Comparison of ENCODE assay signal across 21 cellular contexts in the genomic region with DNA sequence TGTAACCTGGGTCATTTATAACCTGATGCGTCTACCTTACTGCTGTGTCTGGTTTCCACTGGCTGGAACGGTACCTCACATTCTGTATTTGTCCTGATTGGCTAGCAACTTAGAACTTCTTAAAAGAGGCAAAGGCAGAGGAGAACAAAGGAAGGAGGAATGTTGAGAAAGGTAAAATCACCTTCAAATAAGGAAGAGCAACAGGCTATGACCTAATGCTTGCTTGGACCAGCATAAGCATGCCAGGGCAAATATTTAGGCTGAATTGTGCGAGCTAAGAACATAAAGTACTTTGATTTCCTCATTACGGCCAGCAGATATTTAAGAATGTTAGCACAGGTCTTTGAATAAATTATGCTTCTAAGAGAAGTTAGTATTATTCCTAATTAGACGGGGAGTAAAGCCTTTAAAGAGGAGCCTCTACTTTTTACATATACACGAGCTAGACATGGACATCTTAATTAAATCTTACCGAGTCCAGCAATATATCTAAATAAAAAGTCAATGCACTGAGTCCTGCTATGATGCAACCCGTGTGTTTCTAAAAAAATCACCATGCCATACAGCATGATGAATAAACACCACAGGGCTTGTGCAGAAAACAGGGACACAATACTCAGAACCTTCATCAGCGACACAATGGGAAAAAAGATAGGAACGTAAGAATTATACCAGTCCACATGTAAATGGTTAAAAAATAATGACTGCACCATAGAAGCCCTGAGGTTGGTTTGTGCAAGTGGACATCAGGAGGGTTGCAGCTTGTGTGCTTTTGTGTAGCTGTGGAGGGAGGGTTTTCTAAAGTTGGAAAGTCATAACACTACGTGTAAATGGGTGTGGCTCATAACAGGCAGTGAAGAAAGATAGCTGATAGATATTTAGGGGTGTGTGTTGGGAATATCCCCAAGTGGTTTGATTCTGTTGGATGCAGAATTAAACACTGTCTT. TPM values are rescaled to one million over a fixed set of nuclear protein-coding genes. Genes with fewer than 3 reads are reported as not detected.
DNase-seq lines count a peak whose midpoint lies in the region; ATAC-seq, FAIRE-seq and TF ChIP-seq lines count a peak whose summit lies in the region.
"Had no signal": no experiment of that assay in that cellular context is flagged by ENCODE, and none has a peak within 500 bp of the region (broad histone marks: within the 10 kb centered on the region; RNA-seq: fewer than 3 reads in every experiment).

No MANE protein-coding gene starts in this region.

- TF ChIP-seq CTCF in K562 (IDR thresholded peaks at IDR 0.05 in 2 of 3, conservative IDR thresholded peaks at IDR 0.05 in 1 of 3; ENCODE audit: insufficient read depth in 2 of 3, low read depth in 1 of 3, low read length in 3 of 3) (no peak), esophagus squamous epithelium (IDR thresholded peaks at IDR 0.05) (no peak)

- peaks cover 30% of the 10 kb centered on the region for H3K79me2 ChIP-seq in K562 (ENCODE audit: control insufficient read depth, insufficient read depth, low read length)

- TF ChIP-seq RAD21 in K562 (CRISPR knock-in tag; conservative IDR thresholded peaks at IDR 0.05 in 1 of 2, IDR thresholded peaks at IDR 0.05 in 1 of 2) = no peak

- no peak overlapping the region for H3K4me2 ChIP-seq in K562 (ENCODE audit: insufficient read depth, low read length)
- H3K4me2 ChIP-seq: neural progenitor cell, SK-N-SH had no signal

- H3K4me1 ChIP-seq in HUES6 (ENCODE audit: control insufficient read depth, insufficient read depth, low read length) (no peaks in the 10 kb centered on the region), K562 (replicated peaks in 1 of 2; ENCODE audit: control insufficient read depth in 2 of 2, insufficient read depth in 2 of 2, low read length in 2 of 2) (peaks cover 0 to 7% of the 10 kb centered on the region in 2 experiments; a peak in 3 of 5 replicates), esophagus squamous epithelium (peaks cover 0 to 30% (median 0%) of the 10 kb centered on the region in 3 donors), urinary bladder (ENCODE audit: insufficient read depth) (no peaks in the 10 kb centered on the region), small intestine (ENCODE audit: control insufficient read depth in 2 of 2, insufficient read depth in 1 of 2, low read depth in 1 of 2, low read length in 1 of 2) (no peaks in the 10 kb centered on the region)
- H3K4me1 ChIP-seq: Caco-2, neural progenitor cell had no signal

- H3K27ac ChIP-seq in HUES6 (ENCODE audit: low read depth, low read length) = 0 out of 2 replicates have a peak overlapping the region, but pooled peaks have one; percentile 15
- no peak overlapping the region; the same call in 2 of the 3 replicates for H3K27ac ChIP-seq in K562 (ENCODE audit: extremely low read depth, low read depth, low read length)
- peak overlapping the region; percentile 44 to 74 (median 62) for H3K27ac ChIP-seq in esophagus squamous epithelium
- H3K27ac ChIP-seq in urinary bladder (ENCODE audit: low read depth) = peak overlapping the region; percentile 50
- H3K27ac ChIP-seq in small intestine (ENCODE audit: low read depth in 1 of 2, low read length in 1 of 2) = no peak overlapping the region
- H3K27ac ChIP-seq: left ventricle myocardium inferior, neural progenitor cell, WERI-Rb-1 had no signal

- in situ Hi-C loops in K562 (cut with MboI) = no loop called here

- DNase-seq in K562 (ENCODE audit: extremely low read depth in 1 of 4, low spot score in 3 of 4) = no peak
- no peak for DNase-seq in esophagus squamous epithelium (lab: John Stamatoyannopoulos, UW)
- DNase-seq in small intestine = no peak
- no peak for DNase-seq in activated CD4-positive, alpha-beta T cell treated with anti-CD3 and anti-CD28 coated beads for 1 hour
- DNase-seq in NCI-H2029 treated with DMSO at 0.1 percent for 48 hours (lab: John Stamatoyannopoulos, UW) = no peak
- DNase-seq: activated CD4-positive, alpha-beta memory T cell treated with anti-CD3 and anti-CD28 coated beads for 36 hours; activated T-cell treated with anti-CD3 and anti-CD28 coated beads for 4 hours; Caco-2; DND-41; immature natural killer cell; left ventricle myocardium inferior; NCI-H1417 treated with DMSO at 0.1 percent for 48 hours; NCI-H510A treated with DMSO at 0.1 percent for 48 hours; posterior cingulate gyrus; SK-N-SH; WERI-Rb-1 had no signal

- 77% methylated on average over 11 of the region's 11 CpGs for WGBS in K562 (ENCODE audit: insufficient coverage, low coverage, missing lambda C conversion rate)
- 44 to 58% methylated on average over 11 of the region's 11 CpGs for WGBS in esophagus squamous epithelium, 2 donors
- WGBS in urinary bladder = 84% methylated on average over 11 of the region's 11 CpGs
- 88 to 90% (median 90%) methylated on average over 11 of the region's 11 CpGs for WGBS in small intestine, 3 donors

- H3K9me1 ChIP-seq in K562 (ENCODE audit: control insufficient read depth, insufficient read depth, low read length) = no peaks in the 10 kb centered on the region

- ATAC-seq in K562 = peak; percentile 70
- ATAC-seq: GM12878 had no signal

- TF ChIP-seq EP300 in K562 (IDR thresholded peaks at IDR 0.05; ENCODE audit: low read length) = no peak

- H3K9me3 ChIP-seq in HUES6 (ENCODE audit: control insufficient read depth, insufficient read depth, low read depth, low read length) (no peaks in the 10 kb centered on the region), K562 (replicated peaks; ENCODE audit: control insufficient read depth, insufficient read depth, low read depth, low read length) (no peaks in the 10 kb centered on the region), esophagus squamous epithelium (no peaks in the 10 kb centered on the region), small intestine (ENCODE audit: control insufficient read depth, low read depth) (no peaks in the 10 kb centered on the region)
- H3K9me3 ChIP-seq: Caco-2, left ventricle myocardium inferior, SK-N-SH had no signal

- TF ChIP-seq POLR2A in K562 (conservative IDR thresholded peaks at IDR 0.05) (no peak), esophagus squamous epithelium (IDR thresholded peaks at IDR 0.05) (no peak)

- H3K36me3 ChIP-seq in HUES6 (ENCODE audit: control insufficient read depth, insufficient read depth, low read length) = peaks cover 80% of the 10 kb centered on the region
- peaks cover 70% of the 10 kb centered on the region; the same call in 2 of the 3 replicates for H3K36me3 ChIP-seq in K562 (ENCODE audit: control insufficient read depth, insufficient read depth, low read length)
- peaks cover 4 to 70% (median 4%) of the 10 kb centered on the region in 3 donors for H3K36me3 ChIP-seq in esophagus squamous epithelium
- H3K36me3 ChIP-seq in urinary bladder (ENCODE audit: insufficient read depth) = peaks cover 2% of the 10 kb centered on the region
- peaks cover 6 to 10% of the 10 kb centered on the region in 2 donors for H3K36me3 ChIP-seq in small intestine (ENCODE audit: control insufficient read depth in 2 of 2, insufficient read depth in 2 of 2, low read length in 2 of 2)

- no peak overlapping the region for H2AFZ ChIP-seq in K562 (ENCODE audit: low read depth, low read length)
- H2AFZ ChIP-seq: neural progenitor cell had no signal

- CTCF ChIA-PET in K562 (lab: Yijun Ruan, JAX; ENCODE audit: low intra/inter-chr PET ratio) = no interaction called here

- POLR2A ChIA-PET in K562 (lab: Yijun Ruan, JAX) = no interaction called here

- no TSS peak for BruUV-seq in K562 (replicated peaks; lab: Mats Ljungman, UMichigan)

- H3K4me3 ChIP-seq in HUES6 (ENCODE audit: low read depth, low read length) (no peak overlapping the region), K562 (no peak overlapping the region), esophagus squamous epithelium (no peak overlapping the region), urinary bladder (ENCODE audit: low read depth, low read length) (no peak overlapping the region), small intestine (ENCODE audit: low read depth in 1 of 2, low read length in 2 of 2) (no peak overlapping the region)
- H3K4me3 ChIP-seq: GM12878, left ventricle myocardium inferior, neural progenitor cell had no signal

- H4K20me1 ChIP-seq in K562 (replicated peaks; ENCODE audit: control insufficient read depth, insufficient read depth, low read length) = no peaks in the 10 kb centered on the region; the same call in 1 of the 2 replicates

- FAIRE-seq in K562 (lab: Jason Lieb, UNC) = peak; percentile 42
- FAIRE-seq in small intestine (lab: Jason Lieb, UNC) = no peak
- FAIRE-seq: endometrium, GM12878 had no signal

- no peak overlapping the region for H3K9ac ChIP-seq in HUES6 (ENCODE audit: low read length)
- H3K9ac ChIP-seq in K562 (ENCODE audit: insufficient read depth in 1 of 2, low read depth in 2 of 2, low read length in 2 of 2) = no peak overlapping the region
- H3K9ac ChIP-seq: neural progenitor cell, SK-N-SH had no signal

- intact Hi-C loops in K562 (cut with micrococcal nuclease) (no loop called here), esophagus squamous epithelium (cut with DNase I) (no loop called here)

- H3K27me3 ChIP-seq in HUES6 (ENCODE audit: control insufficient read depth, insufficient read depth, low read length) (no peaks in the 10 kb centered on the region), K562 (ENCODE audit: control insufficient read depth in 2 of 2, insufficient read depth in 2 of 2, low read length in 2 of 2) (no peaks in the 10 kb centered on the region), esophagus squamous epithelium (no peaks in the 10 kb centered on the region), small intestine (ENCODE audit: control insufficient read depth in 2 of 2, insufficient read depth in 2 of 2, low read length in 2 of 2) (no peaks in the 10 kb centered on the region)
- H3K27me3 ChIP-seq: neural progenitor cell had no signal

RNA-seq across cellular contexts. Expression of a gene that starts 14.2 kb away (rescaled TPM):
- 162 and 401 TPM in 2 replicates for total RNA-seq in K562 (2011; cell fraction: chromatin; rRNA removed; ENCODE audit: low replicate concordance)
- total RNA-seq in K562 (2011; cell fraction: nucleolus; rRNA removed) = 89.9 and 107 TPM in 2 replicates
- 233 and 405 TPM in 2 replicates for total RNA-seq in K562 (2011; cell fraction: nucleoplasm; rRNA removed)
- 132 and 145 TPM in 2 replicates for total RNA-seq in K562 (2014; rRNA removed)
- total RNA-seq in K562 (2014; rRNA removed; fragmentation: Illumina TruSeq; extraction: Trizol) = 169 and 197 TPM in 2 replicates
- total RNA-seq in K562 (2015; rRNA removed; fragmentation: Illumina TruSeq; extraction: Trizol) = 149 and 166 TPM in 2 replicates
- total RNA-seq in K562 (2021) = 144 and 162 TPM in 2 replicates
- 271 and 367 TPM in 2 replicates for polyA plus RNA-seq in K562 (2011; rRNA removed)
- 90.2 and 172 TPM in 2 replicates for polyA plus RNA-seq in K562 (2011; cell fraction: cytosol; rRNA removed)
- 157 and 224 TPM in 2 replicates for polyA plus RNA-seq in K562 (2011; cell fraction: nucleus; rRNA removed)
- 139 and 187 TPM in 2 replicates for polyA plus RNA-seq in K562 (2012)
- 232 and 235 TPM in 2 replicates for polyA plus RNA-seq in K562 (2014; fragmentation: Illumina TruSeq; extraction: Trizol)
- polyA plus RNA-seq in K562 (2014; fragmentation: Nextera tagmentation; extraction: Ambion mirVana) = 100 to 1,000 TPM; 121 to 201 TPM
- 164 and 179 TPM in 2 replicates for polyA plus RNA-seq in K562 (2014; rRNA removed)
- polyA minus RNA-seq in K562 (2011; rRNA and poly(A)+ RNA removed) = 260 and 291 TPM in 2 replicates
- 84.3 and 90.8 TPM in 2 replicates for polyA minus RNA-seq in K562 (2011; cell fraction: cytosol; rRNA and poly(A)+ RNA removed)
- polyA minus RNA-seq in K562 (2011; cell fraction: nucleus; rRNA and poly(A)+ RNA removed) = 82.0 and 123 TPM in 2 replicates
- total RNA-seq in esophagus squamous epithelium = 100 to 1,000 TPM in 3 of 4 donors, 10 to 100 TPM in 1; 95.9 to 236 (median 185) TPM
- total RNA-seq in urinary bladder = 677 TPM
- 236 TPM for polyA plus RNA-seq in urinary bladder
- 100 to 1,000 TPM; 112 to 171 (median 125) TPM for polyA plus RNA-seq in small intestine

RNA-seq across cellular contexts. Expression of a gene that starts 14.5 kb away (rescaled TPM):
- 614 and 791 TPM in 2 replicates for total RNA-seq in K562 (2011; cell fraction: chromatin; rRNA removed; ENCODE audit: low replicate concordance)
- 306 TPM in 2 replicates for total RNA-seq in K562 (2011; cell fraction: nucleolus; rRNA removed)
- 325 and 335 TPM in 2 replicates for total RNA-seq in K562 (2011; cell fraction: nucleoplasm; rRNA removed)
- total RNA-seq in K562 (2014; rRNA removed) (254 and 333 TPM in 2 replicates), K562 (2014; rRNA removed; fragmentation: Illumina TruSeq; extraction: Trizol) (123 and 130 TPM in 2 replicates), K562 (2015; rRNA removed; fragmentation: Illumina TruSeq; extraction: Trizol) (163 and 180 TPM in 2 replicates), K562 (2021) (221 and 223 TPM in 2 replicates), esophagus squamous epithelium (100 to 1,000 TPM; 239 to 310 (median 273) TPM), urinary bladder (588 TPM)
- polyA plus RNA-seq in K562 (2011; rRNA removed) (106 and 166 TPM in 2 replicates), K562 (2014; fragmentation: Illumina TruSeq; extraction: Trizol) (240 and 378 TPM in 2 replicates), K562 (2014; fragmentation: Nextera tagmentation; extraction: Ambion mirVana) (10 to 100 TPM; 24.4 to 68.4 TPM), K562 (2014; rRNA removed) (111 and 146 TPM in 2 replicates), urinary bladder (199 TPM), small intestine (100 to 1,000 TPM; 136 to 193 (median 150) TPM)
- 115 and 144 TPM in 2 replicates for polyA plus RNA-seq in K562 (2011; cell fraction: cytosol; rRNA removed)
- polyA plus RNA-seq in K562 (2011; cell fraction: nucleus; rRNA removed) = 272 and 310 TPM in 2 replicates
- polyA plus RNA-seq in K562 (2012) = 126 and 183 TPM in 2 replicates
- polyA minus RNA-seq in K562 (2011; rRNA and poly(A)+ RNA removed) = 213 and 275 TPM in 2 replicates
- 161 and 189 TPM in 2 replicates for polyA minus RNA-seq in K562 (2011; cell fraction: cytosol; rRNA and poly(A)+ RNA removed)
- 111 and 215 TPM in 2 replicates for polyA minus RNA-seq in K562 (2011; cell fraction: nucleus; rRNA and poly(A)+ RNA removed)

RNA-seq across cellular contexts. Expression of a gene that starts 26.1 kb away (rescaled TPM):
- total RNA-seq in K562 (2011; cell fraction: chromatin; rRNA removed; ENCODE audit: low replicate concordance) = 47.3 and 56.4 TPM in 2 replicates
- 21.8 and 22.8 TPM in 2 replicates for total RNA-seq in K562 (2011; cell fraction: nucleolus; rRNA removed)
- total RNA-seq in K562 (2011; cell fraction: nucleoplasm; rRNA removed) = 34.2 and 47.6 TPM in 2 replicates
- total RNA-seq in K562 (2014; rRNA removed) = 16.0 and 17.1 TPM in 2 replicates
- total RNA-seq in K562 (2014; rRNA removed; fragmentation: Illumina TruSeq; extraction: Trizol) = 25.3 and 25.5 TPM in 2 replicates
- 20.1 and 21.1 TPM in 2 replicates for total RNA-seq in K562 (2015; rRNA removed; fragmentation: Illumina TruSeq; extraction: Trizol)
- total RNA-seq in K562 (2021) = 32.5 and 38.1 TPM in 2 replicates
- polyA plus RNA-seq in K562 (2011; rRNA removed) = 22.8 and 35.0 TPM in 2 replicates
- 17.8 and 20.1 TPM in 2 replicates for polyA plus RNA-seq in K562 (2011; cell fraction: cytosol; rRNA removed)
- 25.5 and 34.7 TPM in 2 replicates for polyA plus RNA-seq in K562 (2011; cell fraction: nucleus; rRNA removed)
- polyA plus RNA-seq in K562 (2012) = 12.2 and 14.5 TPM in 2 replicates
- polyA plus RNA-seq in K562 (2014; fragmentation: Illumina TruSeq; extraction: Trizol) = 23.5 and 23.6 TPM in 2 replicates
- polyA plus RNA-seq in K562 (2014; fragmentation: Nextera tagmentation; extraction: Ambion mirVana) = 1 to 10 TPM; 4.1 to 5.9 TPM
- polyA plus RNA-seq in K562 (2014; rRNA removed) = 17.5 and 22.4 TPM in 2 replicates
- 28.9 and 51.2 TPM in 2 replicates for polyA minus RNA-seq in K562 (2011; rRNA and poly(A)+ RNA removed)
- polyA minus RNA-seq in K562 (2011; cell fraction: cytosol; rRNA and poly(A)+ RNA removed) = 19.7 and 27.7 TPM in 2 replicates
- polyA minus RNA-seq in K562 (2011; cell fraction: nucleus; rRNA and poly(A)+ RNA removed) = 10.6 and 16.6 TPM in 2 replicates
- total RNA-seq in esophagus squamous epithelium = 10 to 100 TPM; 20.8 to 41.8 (median 37.1) TPM
- total RNA-seq in urinary bladder = 51.7 TPM
- polyA plus RNA-seq in urinary bladder = 16.2 TPM
- 10 to 100 TPM; 25.7 to 60.6 (median 38.9) TPM for polyA plus RNA-seq in small intestine

Comparison
In these comparisons a context has a peak if more than half of its experiments do, and no peak if none do; other contexts are left out.
1. H3K27ac ChIP-seq: peak in HUES6 (single experiment), esophagus squamous epithelium (4 of 4) and urinary bladder (single experiment); none in K562 (single experiment) and small intestine (0 of 2).